8 cellular contexts compared by ENCODE assay signal in the genomic region with DNA sequence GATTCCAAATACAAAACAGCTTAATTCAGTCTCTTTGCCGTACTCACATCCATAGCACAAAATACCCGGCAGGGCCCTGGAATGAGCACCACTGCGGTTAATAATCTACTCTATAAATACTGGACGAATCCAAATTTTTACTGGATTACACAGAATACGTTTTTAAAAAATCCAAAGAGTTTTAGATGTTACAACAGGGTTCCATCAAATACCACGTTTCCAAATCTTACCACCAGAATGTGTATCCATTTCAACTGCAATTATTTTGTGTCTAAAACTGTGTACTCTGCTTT. TPM values are rescaled to one million over a fixed set of nuclear protein-coding genes. Genes with fewer than 3 reads are reported as not detected.
DNase-seq lines count a peak whose midpoint lies in the region; ATAC-seq and TF ChIP-seq lines count a peak whose summit lies in the region.

No MANE protein-coding gene starts in this region.

- no peaks in the 10 kb centered on the region for H3K9me3 Mint-ChIP-seq in activated CD4-positive, alpha-beta T cell treated with anti-CD3 and anti-CD28 coated beads for 36 hours (ENCODE audit: low read depth)

- H3K4me1 Mint-ChIP-seq in activated CD4-positive, alpha-beta T cell treated with anti-CD3 and anti-CD28 coated beads for 36 hours = peaks cover 16% of the 10 kb centered on the region

- peaks cover 3% of the 10 kb centered on the region for H3K36me3 Mint-ChIP-seq in activated CD4-positive, alpha-beta T cell treated with anti-CD3 and anti-CD28 coated beads for 36 hours (ENCODE audit: low read depth)

- no peak for DNase-seq in activated CD4-positive, alpha-beta T cell treated with anti-CD3 and anti-CD28 coated beads for 36 hours
- DNase-seq in activated CD4-positive, alpha-beta T cell treated with anti-CD3 and anti-CD28 coated beads, Interleukin-2, amount 50 U/mL, for 48 hours = no peak
- DNase-seq in SW480 (ENCODE audit: low spot score) (peak; percentile 18), fibroblast of the aortic adventitia (ENCODE audit: low read depth) (peak; percentile 32), omental fat pad (ENCODE audit: low spot score) (no peak), AML-193 (lab: John Stamatoyannopoulos, UW) (no peak)

- H3K36me3 ChIP-seq in rectal smooth muscle tissue (ENCODE audit: control insufficient read depth, insufficient read depth, low read length) = no peaks in the 10 kb centered on the region

- no peak for ATAC-seq in activated CD4-positive, alpha-beta T cell treated with anti-CD3 and anti-CD28 coated beads for 36 hours
- ATAC-seq in HG03432 (IDR thresholded peaks at IDR 0.05; ENCODE audit: unreplicated experiment) (no peak), omental fat pad (ENCODE audit: low FRiP score) (no peak)

- peak overlapping the region; percentile 87 for H3K4me3 Mint-ChIP-seq in activated CD4-positive, alpha-beta T cell treated with anti-CD3 and anti-CD28 coated beads for 36 hours

- H3K27ac ChIP-seq in rectal smooth muscle tissue (ENCODE audit: low read depth, low read length) = peak overlapping the region; percentile 99

- TF ChIP-seq CTCF in fibroblast of the aortic adventitia (IDR thresholded peaks at IDR 0.05; ENCODE audit: insufficient read depth, low read length) (no peak), omental fat pad (IDR thresholded peaks at IDR 0.05) (no peak)

- H3K4me3 ChIP-seq in fibroblast of the aortic adventitia (ENCODE audit: low read depth, low read length) (peak overlapping the region; percentile 92), rectal smooth muscle tissue (ENCODE audit: low read length) (peak overlapping the region; percentile 80)

- intact Hi-C loops in activated CD4-positive, alpha-beta T cell treated with anti-CD3 and anti-CD28 coated beads for 36 hours (cut with DNase I, micrococcal nuclease) = loop anchor here (1.0 to 10.0 kb wide), 8 partner anchors 96 to 1977 kb away; partner anchors contain the start of genes IRS2 (in 2 of the 2) and NAXD (in 1 of the 2)

- peak overlapping the region; percentile 96 for H3K27ac Mint-ChIP-seq in activated CD4-positive, alpha-beta T cell treated with anti-CD3 and anti-CD28 coated beads for 36 hours

- CTCF ChIA-PET in activated CD4-positive, alpha-beta T cell treated with anti-CD3 and anti-CD28 coated beads for 36 hours (lab: Charles Lee) = interaction anchor here (0.6 to 1.2 kb wide), 3 partner anchors 30 to 302 kb away, joined by 3 read pairs; no protein-coding TSS in a partner anchor

- H3K27me3 ChIP-seq in rectal smooth muscle tissue (ENCODE audit: control insufficient read depth, insufficient read depth, low read length) = no peaks in the 10 kb centered on the region

- H3K27me3 Mint-ChIP-seq in activated CD4-positive, alpha-beta T cell treated with anti-CD3 and anti-CD28 coated beads for 36 hours = no peaks in the 10 kb centered on the region

- H3K9ac ChIP-seq in rectal smooth muscle tissue (ENCODE audit: low read length) = peak overlapping the region; percentile 85

- POLR2A ChIA-PET in activated CD4-positive, alpha-beta T cell treated with anti-CD3 and anti-CD28 coated beads for 36 hours (lab: Charles Lee) = interaction anchor here (0.7 to 1.2 kb wide), 3 partner anchors 35 to 97 kb away, joined by 3 to 4 read pairs (median 3); partner anchors contain the start of gene NAXD

- peaks cover 8% of the 10 kb centered on the region for H3K4me1 ChIP-seq in rectal smooth muscle tissue (ENCODE audit: control insufficient read depth, insufficient read depth, low read length)

RNA-seq across cellular contexts. Expression of gene ING1, which starts 1.8 kb away (rescaled TPM):
- 10 to 100 TPM; 19.6 to 19.7 TPM for total RNA-seq in activated CD4-positive, alpha-beta T cell treated with anti-CD3 and anti-CD28 coated beads for 36 hours
- total RNA-seq in fibroblast of the aortic adventitia (ENCODE audit: low replicate concordance) (5.6 and 9.2 TPM in 2 replicates), omental fat pad (10 to 100 TPM; 14.9 to 56.6 (median 20.8) TPM)

RNA-seq across cellular contexts. Expression of gene CARS2, which starts 5.8 kb away (rescaled TPM):
- 10 to 100 TPM; 52.1 to 55.8 TPM for total RNA-seq in activated CD4-positive, alpha-beta T cell treated with anti-CD3 and anti-CD28 coated beads for 36 hours
- 26.2 and 64.7 TPM in 2 replicates for total RNA-seq in fibroblast of the aortic adventitia (ENCODE audit: low replicate concordance)
- 100 to 1,000 TPM in 1 of 4 donors, 10 to 100 TPM in 3; 40.0 to 398 (median 65.2) TPM for total RNA-seq in omental fat pad

Comparison
In these comparisons a context has a peak if more than half of its experiments do, and no peak if none do; other contexts are left out.
1. DNase-seq: peak in SW480 (single experiment) and fibroblast of the aortic adventitia (single experiment); none in activated CD4-positive, alpha-beta T cell treated with anti-CD3 and anti-CD28 coated beads for 36 hours (single experiment), activated CD4-positive, alpha-beta T cell treated with anti-CD3 and anti-CD28 coated beads, Interleukin-2, amount 50 U/mL, for 48 hours (0 of 2), omental fat pad (single experiment) and AML-193 (0 of 2).